Comparison of ENCODE assay signal across 12 cellular contexts in the genomic region with DNA sequence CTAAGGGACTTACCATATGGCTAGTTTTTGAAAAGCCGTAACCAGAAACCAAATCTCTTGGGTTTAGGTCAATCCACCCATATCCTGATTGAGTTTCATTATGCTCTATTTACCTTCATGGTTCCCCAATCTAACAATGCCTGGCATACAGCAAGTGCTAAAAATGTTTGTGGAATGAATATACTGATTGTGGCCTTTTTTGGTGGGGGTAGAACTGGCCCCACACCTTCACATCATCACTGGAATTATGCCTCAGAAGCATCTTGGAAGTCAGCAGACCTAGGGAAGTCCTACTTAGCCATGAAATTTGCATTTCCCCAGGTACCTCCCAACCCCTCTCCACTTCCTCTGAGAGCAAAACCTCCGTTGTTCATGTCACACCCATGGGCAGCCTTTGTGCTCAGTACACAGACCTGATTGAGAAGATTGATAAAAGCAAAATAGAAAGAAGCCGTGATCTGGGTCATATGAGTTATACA. TPM values are rescaled to one million over a fixed set of nuclear protein-coding genes. Genes with fewer than 3 reads are reported as not detected.
DNase-seq lines count a peak whose midpoint lies in the region; ATAC-seq and TF ChIP-seq lines count a peak whose summit lies in the region.
"Had no signal": no experiment of that assay in that cellular context is flagged by ENCODE, and none has a peak within 500 bp of the region (broad histone marks: within the 10 kb centered on the region; RNA-seq: fewer than 3 reads in every experiment).

No MANE protein-coding gene starts in this region.

- CTCF ChIA-PET in RWPE1 (lab: Yijun Ruan, JAX) = no interaction called here

- H3K4me3 ChIP-seq in H7 (ENCODE audit: insufficient read depth, low read depth, low read length) = no peak overlapping the region
- H3K4me3 ChIP-seq: gastrocnemius medialis, tibial artery had no signal

- ATAC-seq in GM18517 (IDR thresholded peaks at IDR 0.05; ENCODE audit: unreplicated experiment) (peak; percentile 58), GM21515 (IDR thresholded peaks at IDR 0.05; ENCODE audit: unreplicated experiment) (peak; percentile 66), HG03565 (IDR thresholded peaks at IDR 0.05; ENCODE audit: unreplicated experiment) (peak; percentile 53), memory B cell (ENCODE audit: low read depth) (peak; percentile 91)
- ATAC-seq: gastrocnemius medialis had no signal

- peaks cover 6% of the 10 kb centered on the region for H3K36me3 Mint-ChIP-seq in memory B cell

- no peaks in the 10 kb centered on the region for H3K27me3 Mint-ChIP-seq in memory B cell

- no peak for TF ChIP-seq CTCF in RWPE1 (conservative IDR thresholded peaks at IDR 0.05; ENCODE audit: low read depth)

- H3K9me3 Mint-ChIP-seq in memory B cell = peaks cover 1% of the 10 kb centered on the region

- DNase-seq in memory B cell (ENCODE audit: low spot score in 2 of 2) (peak in 1 of 2 donors; percentile 38), NCI-H345 treated with DMSO at 0.1 percent for 48 hours (lab: John Stamatoyannopoulos, UW; ENCODE audit: unreplicated experiment) (no peak), COR-L47 (lab: John Stamatoyannopoulos, UW) (no peak), RWPE1 (ENCODE audit: low spot score) (no peak), H7 (no peak)
- DNase-seq: gastrocnemius medialis, NCI-H2227 treated with DMSO at 0.1 percent for 48 hours, tibial artery had no signal

- H3K36me3 ChIP-seq in H7 (replicated peaks; ENCODE audit: control insufficient read depth, insufficient read depth, low read length) = no peaks in the 10 kb centered on the region
- H3K36me3 ChIP-seq: gastrocnemius medialis, tibial artery had no signal

- no peak overlapping the region for H3K27ac ChIP-seq in RWPE1
- H3K27ac ChIP-seq: parathyroid adenoma, tibial artery had no signal

- POLR2A ChIA-PET in RWPE1 (lab: Yijun Ruan, JAX; ENCODE audit: low non-redundant PET) = no interaction called here

- peak overlapping the region; percentile 87 for H3K27ac Mint-ChIP-seq in memory B cell

- H3K4me1 Mint-ChIP-seq in memory B cell = peaks cover 40% of the 10 kb centered on the region

- peak overlapping the region; percentile 75 for H3K4me3 Mint-ChIP-seq in memory B cell

- no peaks in the 10 kb centered on the region for H3K27me3 ChIP-seq in H7 (ENCODE audit: control insufficient read depth, insufficient read depth, low read length)
- H3K27me3 ChIP-seq: tibial artery had no signal

RNA-seq across cellular contexts. Expression of a gene that starts 17.8 kb away (rescaled TPM):
- total RNA-seq in H7 (2014; rRNA removed; shearing (Covaris generic)) = not detected in 2 replicates
- total RNA-seq: gastrocnemius medialis had no signal

RNA-seq across cellular contexts. Expression of a gene that starts 47.0 kb away (rescaled TPM):
- 0.74 and 2.2 TPM in 2 replicates for total RNA-seq in H7 (2014; rRNA removed; shearing (Covaris generic))
